7 cellular contexts compared by ENCODE assay signal in the genomic region with DNA sequence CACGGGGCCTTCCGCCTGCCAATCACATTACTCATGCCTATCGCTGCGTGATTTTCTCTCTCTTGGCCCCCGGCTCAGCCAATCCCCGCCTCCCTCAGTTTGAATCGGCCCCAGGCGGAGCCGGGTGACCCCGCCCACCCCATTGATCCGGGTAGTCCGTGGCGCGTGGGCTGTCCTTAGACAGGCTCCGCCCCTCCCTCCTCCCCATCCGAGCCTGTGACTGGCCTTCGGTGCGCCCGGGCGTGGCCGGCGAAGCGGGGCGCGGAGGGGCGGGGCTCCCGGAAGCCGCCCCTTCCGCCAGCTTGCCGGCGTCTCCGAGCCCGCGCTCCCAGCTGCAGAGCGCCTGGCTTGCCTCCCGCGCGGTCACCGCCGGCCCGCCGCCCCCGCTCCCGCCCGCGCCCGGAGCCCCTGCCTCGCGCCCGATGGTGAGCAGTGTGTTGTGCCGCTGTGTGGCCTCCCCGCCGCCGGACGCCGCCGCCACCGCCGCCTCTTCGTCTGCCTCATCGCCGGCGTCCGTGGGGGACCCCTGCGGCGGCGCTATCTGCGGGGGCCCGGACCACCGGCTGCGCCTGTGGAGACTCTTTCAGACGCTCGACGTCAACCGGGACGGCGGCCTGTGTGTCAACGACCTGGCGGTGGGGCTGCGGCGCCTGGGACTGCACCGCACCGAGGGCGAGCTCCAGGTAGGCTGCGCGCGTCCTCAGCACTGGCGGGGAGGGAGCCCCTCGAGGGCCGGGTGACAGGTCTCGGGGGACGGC. TPM values are rescaled to one million over a fixed set of nuclear protein-coding genes. Genes with fewer than 3 reads are reported as not detected.
DNase-seq lines count a peak whose midpoint lies in the region; ATAC-seq, FAIRE-seq and TF ChIP-seq lines count a peak whose summit lies in the region.

A gene (plus strand): TSS at position 335 of the 758 bp plus-strand sequence. CDS start 88 bp downstream, at position 423.

- DNase-seq in NCI-H2029 (lab: John Stamatoyannopoulos, UW), result peak; percentile 99
- peak; percentile 100 for DNase-seq in T-helper 22 cell (ENCODE audit: low read depth)
- peak; percentile 94 for DNase-seq in astrocyte (ENCODE audit: low read depth)
- peak; percentile 98 for DNase-seq in hepatic stellate cell (ENCODE audit: low spot score)
- peak; percentile 96 for DNase-seq in renal cortical epithelial cell (ENCODE audit: low read depth)

- H3K4me3 ChIP-seq in astrocyte (ENCODE audit: insufficient read depth, low read depth, low read length), result peak within 1 kb of the TSS; percentile 90

- no peaks in the 10 kb centered on the region for H3K9me3 Mint-ChIP-seq in astrocyte (ENCODE audit: unreplicated experiment)

- H3K4me1 ChIP-seq in astrocyte (ENCODE audit: insufficient read depth, low read length), result peaks cover 26% of the 10 kb centered on the region

- peak within 1 kb of the TSS; percentile 41 for H3K27ac Mint-ChIP-seq in astrocyte (ENCODE audit: unreplicated experiment)

- peaks cover 11% of the 10 kb centered on the region for H4K20me1 ChIP-seq in astrocyte (ENCODE audit: insufficient read depth, low read length)

- H3K27me3 Mint-ChIP-seq in astrocyte (ENCODE audit: low read depth, unreplicated experiment), result no peaks in the 10 kb centered on the region

- H3K36me3 Mint-ChIP-seq in astrocyte (ENCODE audit: low read depth, unreplicated experiment), result peaks cover 8% of the 10 kb centered on the region

- peak within 1 kb of the TSS; percentile 100 for H3K27ac ChIP-seq in astrocyte (ENCODE audit: low read depth, low read length)

- H3K79me2 ChIP-seq in astrocyte (ENCODE audit: insufficient read depth, low read length), result peaks cover 65% of the 10 kb centered on the region

- no peaks in the 10 kb centered on the region for H3K27me3 ChIP-seq in astrocyte (ENCODE audit: insufficient read depth, low read length)

- no peak for TF ChIP-seq CTCF in astrocyte (IDR thresholded peaks at IDR 0.05; ENCODE audit: insufficient read depth, low read depth, low read length)

- H3K36me3 ChIP-seq in astrocyte (ENCODE audit: insufficient read depth, low read length), result no peaks in the 10 kb centered on the region

- H3K4me1 Mint-ChIP-seq in astrocyte (ENCODE audit: low read depth, unreplicated experiment), result peaks cover 26% of the 10 kb centered on the region

- ATAC-seq in GM18505 (IDR thresholded peaks at IDR 0.05; ENCODE audit: unreplicated experiment) (peak; percentile 68), HG02973 (IDR thresholded peaks at IDR 0.05; ENCODE audit: unreplicated experiment) (peak; percentile 64)

- peak; percentile 61 for TF ChIP-seq POLR2A in GM18505 (IDR thresholded peaks at IDR 0.05; ENCODE audit: borderline replicate concordance, extremely low read depth, insufficient read depth, insufficient read length)

- FAIRE-seq in astrocyte (lab: Jason Lieb, UNC), result no peak

- H3K9ac ChIP-seq in astrocyte (ENCODE audit: low read length), result peak within 1 kb of the TSS; percentile 97

- H3K9me3 ChIP-seq in astrocyte (ENCODE audit: insufficient read depth, low read depth, low read length), result no peaks in the 10 kb centered on the region

- H3K4me2 ChIP-seq in astrocyte (ENCODE audit: low read length), result peak within 1 kb of the TSS; percentile 96

- H3K4me3 Mint-ChIP-seq in astrocyte (ENCODE audit: unreplicated experiment), result peak within 1 kb of the TSS; percentile 87

- H2AFZ ChIP-seq in astrocyte (ENCODE audit: low read depth, low read length), result peak within 1 kb of the TSS; percentile 86

RNA-seq across cellular contexts. Expression of the gene that starts here (rescaled TPM):
- total RNA-seq in astrocyte (9.8 and 14.4 TPM in 2 replicates), renal cortical epithelial cell (9.8 and 12.3 TPM in 2 replicates)

Comparison
In these comparisons a context has a peak if more than half of its experiments do, and no peak if none do; other contexts are left out.
1. Peak in every context shown above with its lines: DNase-seq, ATAC-seq, H3K4me3 ChIP-seq and H3K27ac ChIP-seq.